In the genomic region with DNA sequence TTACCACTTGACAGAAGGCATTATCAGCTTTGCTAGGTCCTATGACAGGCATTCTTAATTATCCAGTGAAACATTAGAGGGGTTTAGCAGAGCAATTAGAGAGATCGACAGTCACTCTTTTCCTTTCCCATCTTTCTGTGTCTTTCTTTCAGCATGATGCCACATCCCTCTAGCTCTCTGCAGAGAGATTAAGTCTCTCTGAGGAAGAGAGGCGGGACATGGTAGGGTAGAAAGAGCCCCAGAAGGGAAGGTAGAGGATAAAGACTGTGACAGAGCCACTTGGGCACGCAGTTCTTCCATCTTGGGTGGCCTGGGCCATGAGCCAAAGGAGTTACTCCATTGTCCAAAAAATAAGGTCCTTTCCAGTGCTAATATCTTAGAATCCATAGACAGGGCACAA, we compare ENCODE assay signal across 27 cellular contexts. TPM values are rescaled to one million over a fixed set of nuclear protein-coding genes. Genes with fewer than 3 reads are reported as not detected.
"Had no signal": no experiment of that assay in that cellular context is flagged by ENCODE, and none has a peak within 500 bp of the region (broad histone marks: within the 10 kb centered on the region; RNA-seq: fewer than 3 reads in every experiment).

No MANE protein-coding gene starts in this region.

- H3K36me3 ChIP-seq: brain microvascular endothelial cell had no signal

- DNase-seq: activated CD4-positive, alpha-beta memory T cell treated with anti-CD3 and anti-CD28 coated beads for 36 hours; activated CD4-positive, alpha-beta T cell treated with anti-CD3 and anti-CD28 coated beads, Interleukin-2, amount 10 ng/mL, durations not matched to agents 7 days and 5 days; activated CD4-positive, CD25-positive, alpha-beta regulatory T cell; activated CD8-positive, alpha-beta memory T cell treated with anti-CD3 and anti-CD28 coated beads for 24 hours; activated gamma-delta T cell; activated naive CD4-positive, alpha-beta T cell treated with anti-CD3 and anti-CD28 coated beads for 36 hours; activated T-cell treated with anti-CD3 and anti-CD28 coated beads, Interleukin-2, amount 50 U/mL, for 48 hours; brain microvascular endothelial cell; KG1; NCI-H1092; NCI-H1417; NCI-H1694 treated with DMSO at 0.1 percent for 48 hours; NCI-H2029 treated with DMSO at 0.1 percent for 48 hours; NCI-H226; SIG-M5; T-cell; T-helper 2 cell; T1000 had no signal

- H3K4me3 ChIP-seq: coronary artery, SK-N-MC had no signal

- H3K27ac ChIP-seq: brain microvascular endothelial cell, coronary artery, SK-N-MC had no signal

- H3K27me3 ChIP-seq: brain microvascular endothelial cell had no signal

RNA-seq across cellular contexts. Expression of a gene that starts 55.8 kb away (rescaled TPM):
- total RNA-seq: cardiac septum, chondrocyte, LHCN-M2, MCF 10A, NCI-H460, OCI-LY7, RPMI7951 had no signal
